ENCODE assay signal across 18 cellular contexts in genomic region chr1:37978541-37978940, GRCh38. TPM values are rescaled to one million over a fixed set of nuclear protein-coding genes. Genes with fewer than 3 reads are reported as not detected.
DNase-seq lines count a peak whose midpoint lies in the region; ATAC-seq and TF ChIP-seq lines count a peak whose summit lies in the region.
"Had no signal": no experiment of that assay in that cellular context is flagged by ENCODE, and none has a peak within 500 bp of the region (broad histone marks: within the 10 kb centered on the region; RNA-seq: fewer than 3 reads in every experiment).

No MANE protein-coding gene starts in this region.

- no peaks in the 10 kb centered on the region for H3K27me3 ChIP-seq in Peyer's patch

- H3K27ac Mint-ChIP-seq in activated naive CD4-positive, alpha-beta T cell treated with anti-CD3 and anti-CD28 coated beads, Interleukin-2, amount 50 U/mL, for 72 hours = peak overlapping the region; percentile 31 to 36
- no peak overlapping the region for H3K27ac Mint-ChIP-seq in endothelial cell (ENCODE audit: unreplicated experiment)
- peak overlapping the region; percentile 88 for H3K27ac Mint-ChIP-seq in nephron progenitor cell
- H3K27ac Mint-ChIP-seq: B cell; CD4-positive, CD25-positive, alpha-beta regulatory T cell; CD8-positive, alpha-beta memory T cell; GM23338 had no signal

- TF ChIP-seq POLR2A in Peyer's patch (IDR thresholded peaks at IDR 0.05) = no peak

- DNase-seq in activated naive CD4-positive, alpha-beta T cell treated with anti-CD3 and anti-CD28 coated beads, Interleukin-2, amount 50 U/mL, for 72 hours (ENCODE audit: low spot score in 2 of 2) = no peak
- no peak for DNase-seq in activated naive CD4-positive, alpha-beta T cell (lab: John Stamatoyannopoulos, UW)
- DNase-seq in endothelial cell (ENCODE audit: low spot score) = no peak
- no peak for DNase-seq in nephron progenitor cell
- DNase-seq in Peyer's patch = no peak
- DNase-seq: C1 segment of cervical spinal cord; CD4-positive, CD25-positive, alpha-beta regulatory T cell; CD8-positive, alpha-beta memory T cell; COR-L47; DMS 273 treated with DMSO at 0.1 percent for 48 hours; DMS53; DND-41; EL; HCEC 1CT had no signal

- H3K27ac ChIP-seq in Peyer's patch = no peak overlapping the region

- H3K4me1 Mint-ChIP-seq in endothelial cell (ENCODE audit: unreplicated experiment) (no peaks in the 10 kb centered on the region), nephron progenitor cell (no peaks in the 10 kb centered on the region)
- H3K4me1 Mint-ChIP-seq: B cell, GM23338 had no signal

- no peaks in the 10 kb centered on the region for H3K4me1 ChIP-seq in Peyer's patch

- H3K4me3 ChIP-seq in Peyer's patch = no peak overlapping the region
- H3K4me3 ChIP-seq: GM12878, GM23338 had no signal

- ATAC-seq in activated naive CD4-positive, alpha-beta T cell treated with anti-CD3 and anti-CD28 coated beads, Interleukin-2, amount 50 U/mL, for 72 hours = no peak
- ATAC-seq in GM21576 (IDR thresholded peaks at IDR 0.05; ENCODE audit: unreplicated experiment) = no peak
- ATAC-seq: GM12878, GM23338 had no signal

- peaks cover 5% of the 10 kb centered on the region for H3K27me3 Mint-ChIP-seq in endothelial cell (ENCODE audit: unreplicated experiment)
- H3K27me3 Mint-ChIP-seq in nephron progenitor cell (ENCODE audit: low read depth, poor library complexity) = peaks cover 3% of the 10 kb centered on the region
- H3K27me3 Mint-ChIP-seq: B cell; CD4-positive, CD25-positive, alpha-beta regulatory T cell; CD8-positive, alpha-beta memory T cell had no signal

- TF ChIP-seq CTCF in endothelial cell (IDR thresholded peaks at IDR 0.05; ENCODE audit: unreplicated experiment) (no peak), nephron progenitor cell (IDR thresholded peaks at IDR 0.05) (no peak), Peyer's patch (IDR thresholded peaks at IDR 0.05) (no peak)

- H3K36me3 ChIP-seq in Peyer's patch = peaks cover 0 to 96% (median 0%) of the 10 kb centered on the region in 3 donors

- H3K36me3 Mint-ChIP-seq in activated naive CD4-positive, alpha-beta T cell treated with anti-CD3 and anti-CD28 coated beads, Interleukin-2, amount 50 U/mL, for 72 hours = peaks cover 26 to 55% of the 10 kb centered on the region in 2 donors
- H3K36me3 Mint-ChIP-seq in endothelial cell (ENCODE audit: low read depth, unreplicated experiment) (peaks cover 48% of the 10 kb centered on the region), nephron progenitor cell (ENCODE audit: low read depth) (peaks cover 72% of the 10 kb centered on the region)

- no peaks in the 10 kb centered on the region for H3K9me3 Mint-ChIP-seq in activated naive CD4-positive, alpha-beta T cell treated with anti-CD3 and anti-CD28 coated beads, Interleukin-2, amount 50 U/mL, for 72 hours
- no peaks in the 10 kb centered on the region for H3K9me3 Mint-ChIP-seq in endothelial cell (ENCODE audit: unreplicated experiment)
- H3K9me3 Mint-ChIP-seq in nephron progenitor cell = peaks cover 15% of the 10 kb centered on the region
- H3K9me3 Mint-ChIP-seq: GM23338 had no signal

- H3K9me3 ChIP-seq in Peyer's patch = no peaks in the 10 kb centered on the region

- H3K4me3 Mint-ChIP-seq in endothelial cell (ENCODE audit: unreplicated experiment) = peak overlapping the region; percentile 19
- no peak overlapping the region for H3K4me3 Mint-ChIP-seq in nephron progenitor cell
- H3K4me3 Mint-ChIP-seq: B cell; CD4-positive, CD25-positive, alpha-beta regulatory T cell; CD8-positive, alpha-beta memory T cell; GM23338 had no signal

RNA-seq across cellular contexts. Expression of gene SF3A3, which starts 11.3 kb away (rescaled TPM):
- 10 to 100 TPM; 92.9 to 99.3 TPM for total RNA-seq in activated naive CD4-positive, alpha-beta T cell treated with anti-CD3 and anti-CD28 coated beads, Interleukin-2, amount 50 U/mL, for 72 hours
- 59.2 TPM for total RNA-seq in endothelial cell (ENCODE audit: unreplicated experiment)
- total RNA-seq in Peyer's patch = 100 to 1,000 TPM in 1 of 4 donors, 10 to 100 TPM in 3; 29.9 to 144 (median 36.0) TPM

RNA-seq across cellular contexts. Expression of gene FHL3, which starts 26.8 kb away (rescaled TPM):
- 10 to 100 TPM; 17.9 to 39.0 TPM for total RNA-seq in activated naive CD4-positive, alpha-beta T cell treated with anti-CD3 and anti-CD28 coated beads, Interleukin-2, amount 50 U/mL, for 72 hours
- total RNA-seq in endothelial cell (ENCODE audit: unreplicated experiment) = 142 TPM
- total RNA-seq in Peyer's patch = 10 to 100 TPM in 1 of 4 donors, 1 to 10 TPM in 3; 3.3 to 13.2 (median 4.9) TPM

RNA-seq across cellular contexts. Expression of gene INPP5B, which starts 31.7 kb away (rescaled TPM):
- 10 to 100 TPM; 34.2 to 52.7 TPM for total RNA-seq in activated naive CD4-positive, alpha-beta T cell treated with anti-CD3 and anti-CD28 coated beads, Interleukin-2, amount 50 U/mL, for 72 hours
- 18.4 TPM for total RNA-seq in endothelial cell (ENCODE audit: unreplicated experiment)
- 10 to 100 TPM; 24.7 to 56.9 (median 35.3) TPM for total RNA-seq in Peyer's patch

RNA-seq across cellular contexts. Expression of gene UTP11, which starts 34.0 kb away (rescaled TPM):
- 10 to 100 TPM; 55.7 to 92.2 TPM for total RNA-seq in activated naive CD4-positive, alpha-beta T cell treated with anti-CD3 and anti-CD28 coated beads, Interleukin-2, amount 50 U/mL, for 72 hours
- 44.7 TPM for total RNA-seq in endothelial cell (ENCODE audit: unreplicated experiment)
- total RNA-seq in Peyer's patch = 10 to 100 TPM in 3 of 4 donors, 1 to 10 TPM in 1; 8.9 to 23.1 (median 18.8) TPM
